In genomic region chr7:131038153-131038552, GRCh38 we compare ENCODE assay signal across 14 cellular contexts.
DNase-seq lines count a peak whose midpoint lies in the region; ATAC-seq and TF ChIP-seq lines count a peak whose summit lies in the region.
"Had no signal": no experiment of that assay in that cellular context is flagged by ENCODE, and none has a peak within 500 bp of the region (broad histone marks: within the 10 kb centered on the region; RNA-seq: fewer than 3 reads in every experiment).

No MANE protein-coding gene starts in this region.

- ATAC-seq in effector memory CD8-positive, alpha-beta T cell (replicated peaks): peak; percentile 11
- no peak for ATAC-seq in stimulated activated naive B cell treated with anti-CD40 and anti-IgM and Interleukin-4, amounts not matched to agents 10 μg/mL and 1 μg/mL and 100 μg/mL, for 72 hours (replicated peaks)
- ATAC-seq in HG03432 (IDR thresholded peaks at IDR 0.05; ENCODE audit: unreplicated experiment): no peak
- ATAC-seq in activated CD4-positive, CD25-positive, alpha-beta regulatory T cell treated with anti-CD3 and anti-CD28 coated beads, Interleukin-2, amount 50 U/mL, for 24 hours: no peak
- ATAC-seq: lower lobe of right lung; naive thymus-derived CD8-positive, alpha-beta T cell had no signal

- peaks cover 4% of the 10 kb centered on the region for H3K36me3 Mint-ChIP-seq in activated naive CD4-positive, alpha-beta T cell treated with anti-CD3 and anti-CD28 coated beads for 36 hours (ENCODE audit: low read depth)
- H3K36me3 Mint-ChIP-seq in HFFc6 (ENCODE audit: low read depth): peaks cover 21% of the 10 kb centered on the region; the same call in 1 of the 2 replicates
- peaks cover 98% of the 10 kb centered on the region for H3K36me3 Mint-ChIP-seq in effector memory CD8-positive, alpha-beta T cell (ENCODE audit: insufficient read depth)
- H3K36me3 Mint-ChIP-seq in stimulated activated naive B cell treated with anti-CD40 and anti-IgM and Interleukin-4, amounts not matched to agents 10 μg/mL and 1 μg/mL and 100 μg/mL, for 72 hours: peaks cover 18 to 38% of the 10 kb centered on the region in 2 donors

- H3K27ac Mint-ChIP-seq in activated naive CD4-positive, alpha-beta T cell treated with anti-CD3 and anti-CD28 coated beads for 36 hours: peak overlapping the region; percentile 33
- peak overlapping the region; percentile 67 for H3K27ac Mint-ChIP-seq in HFFc6
- H3K27ac Mint-ChIP-seq in effector memory CD8-positive, alpha-beta T cell: peak overlapping the region; percentile 76 to 77
- H3K27ac Mint-ChIP-seq in stimulated activated naive B cell treated with anti-CD40 and anti-IgM and Interleukin-4, amounts not matched to agents 10 μg/mL and 1 μg/mL and 100 μg/mL, for 72 hours: peak overlapping the region; percentile 86

- DNase-seq in activated naive CD4-positive, alpha-beta T cell treated with anti-CD3 and anti-CD28 coated beads for 36 hours: no peak
- DNase-seq in activated naive CD4-positive, alpha-beta T cell (lab: John Stamatoyannopoulos, UW): no peak
- DNase-seq in HFFc6: no peak
- no peak for DNase-seq in effector memory CD8-positive, alpha-beta T cell
- no peak for DNase-seq in stimulated activated naive B cell treated with anti-CD40 and anti-IgM and Interleukin-4, amounts not matched to agents 10 μg/mL and 1 μg/mL and 100 μg/mL, for 72 hours
- no peak for DNase-seq in KG1 (lab: John Stamatoyannopoulos, UW)
- DNase-seq: activated CD4-positive, alpha-beta T cell treated with anti-CD3 and anti-CD28 coated beads for 1 hour; colonic mucosa; lower lobe of right lung; naive thymus-derived CD8-positive, alpha-beta T cell; NCI-H1436 treated with DMSO at 0.1 percent for 48 hours; NK-92 treated with Interleukin-12 subunit alpha and Interleukin-12 subunit beta, amount 100 ng/mL, for 24 hours had no signal

- H3K4me3 Mint-ChIP-seq in activated naive CD4-positive, alpha-beta T cell treated with anti-CD3 and anti-CD28 coated beads for 36 hours: no peak overlapping the region
- no peak overlapping the region for H3K4me3 Mint-ChIP-seq in HFFc6
- peak overlapping the region; percentile 48 to 55 for H3K4me3 Mint-ChIP-seq in effector memory CD8-positive, alpha-beta T cell
- H3K4me3 Mint-ChIP-seq in stimulated activated naive B cell treated with anti-CD40 and anti-IgM and Interleukin-4, amounts not matched to agents 10 μg/mL and 1 μg/mL and 100 μg/mL, for 72 hours: no peak overlapping the region

- TF ChIP-seq CTCF in HFFc6 (IDR thresholded peaks at IDR 0.05): no peak

- peaks cover 76% of the 10 kb centered on the region for H3K4me1 Mint-ChIP-seq in activated naive CD4-positive, alpha-beta T cell treated with anti-CD3 and anti-CD28 coated beads for 36 hours (ENCODE audit: low read depth)
- H3K4me1 Mint-ChIP-seq in HFFc6 (ENCODE audit: low read depth): peaks cover 70% of the 10 kb centered on the region
- H3K4me1 Mint-ChIP-seq in effector memory CD8-positive, alpha-beta T cell (ENCODE audit: low read depth in 2 of 2): peaks cover 44 to 78% of the 10 kb centered on the region in 2 donors
- peaks cover 44 to 80% of the 10 kb centered on the region in 2 donors for H3K4me1 Mint-ChIP-seq in stimulated activated naive B cell treated with anti-CD40 and anti-IgM and Interleukin-4, amounts not matched to agents 10 μg/mL and 1 μg/mL and 100 μg/mL, for 72 hours

- intact Hi-C loops in activated naive CD4-positive, alpha-beta T cell treated with anti-CD3 and anti-CD28 coated beads for 36 hours (cut with micrococcal nuclease): loop anchor here (10.0 kb wide), 2 partner anchors 763 to 853 kb away; no protein-coding TSS in a partner anchor

- no peaks in the 10 kb centered on the region for H3K9me3 Mint-ChIP-seq in activated naive CD4-positive, alpha-beta T cell treated with anti-CD3 and anti-CD28 coated beads for 36 hours
- no peaks in the 10 kb centered on the region for H3K9me3 Mint-ChIP-seq in HFFc6
- no peaks in the 10 kb centered on the region for H3K9me3 Mint-ChIP-seq in effector memory CD8-positive, alpha-beta T cell
- H3K9me3 Mint-ChIP-seq in stimulated activated naive B cell treated with anti-CD40 and anti-IgM and Interleukin-4, amounts not matched to agents 10 μg/mL and 1 μg/mL and 100 μg/mL, for 72 hours: peaks cover 2 to 4% of the 10 kb centered on the region in 2 donors
- H3K9me3 Mint-ChIP-seq: naive thymus-derived CD8-positive, alpha-beta T cell had no signal

- H3K27me3 Mint-ChIP-seq in activated naive CD4-positive, alpha-beta T cell treated with anti-CD3 and anti-CD28 coated beads for 36 hours (ENCODE audit: low read depth): no peaks in the 10 kb centered on the region
- peaks cover 4% of the 10 kb centered on the region for H3K27me3 Mint-ChIP-seq in HFFc6 (ENCODE audit: insufficient read depth)
- H3K27me3 Mint-ChIP-seq in effector memory CD8-positive, alpha-beta T cell: no peaks in the 10 kb centered on the region
- H3K27me3 Mint-ChIP-seq in stimulated activated naive B cell treated with anti-CD40 and anti-IgM and Interleukin-4, amounts not matched to agents 10 μg/mL and 1 μg/mL and 100 μg/mL, for 72 hours: no peaks in the 10 kb centered on the region
- H3K27me3 Mint-ChIP-seq: naive thymus-derived CD8-positive, alpha-beta T cell had no signal

- CTCF ChIA-PET in activated naive CD4-positive, alpha-beta T cell treated with anti-CD3 and anti-CD28 coated beads for 36 hours (lab: Charles Lee): interaction anchor here (0.6 to 4.3 kb wide), 7 partner anchors 30 to 141 kb away, joined by 3 to 72 read pairs (median 7); no protein-coding TSS in a partner anchor

Comparison
In these comparisons a context has a peak if more than half of its experiments do, and no peak if none do; other contexts are left out.
1. H3K27ac Mint-ChIP-seq: peak in every context shown above with its lines; median percentile 86 in stimulated activated naive B cell treated with anti-CD40 and anti-IgM and Interleukin-4, amounts not matched to agents 10 μg/mL and 1 μg/mL and 100 μg/mL, for 72 hours; 76 in effector memory CD8-positive, alpha-beta T cell; 67 in HFFc6; 33 in activated naive CD4-positive, alpha-beta T cell treated with anti-CD3 and anti-CD28 coated beads for 36 hours.
2. H3K4me3 Mint-ChIP-seq: peak in effector memory CD8-positive, alpha-beta T cell (2 of 2); none in activated naive CD4-positive, alpha-beta T cell treated with anti-CD3 and anti-CD28 coated beads for 36 hours (single experiment), HFFc6 (single experiment) and stimulated activated naive B cell treated with anti-CD40 and anti-IgM and Interleukin-4, amounts not matched to agents 10 μg/mL and 1 μg/mL and 100 μg/mL, for 72 hours (0 of 2).